ENCODE assay signal across 8 cellular contexts in genomic region chr12:132444957-132445883, GRCh38. TPM values are rescaled to one million over a fixed set of nuclear protein-coding genes. Genes with fewer than 3 reads are reported as not detected.
DNase-seq lines count a peak whose midpoint lies in the region; ATAC-seq, FAIRE-seq and TF ChIP-seq lines count a peak whose summit lies in the region.

No MANE protein-coding gene starts in this region.

- peak; percentile 71 for FAIRE-seq in GM12878 (lab: Jason Lieb, UNC)

- peak overlapping the region; percentile 28; the same call in 1 of the 2 replicates for H3K9ac ChIP-seq in GM12878 (ENCODE audit: control insufficient read depth, insufficient read depth, low read length)

- TF ChIP-seq EP300 in GM12878 (IDR thresholded peaks at IDR 0.05; ENCODE audit: borderline replicate concordance in 1 of 2, control insufficient read depth in 1 of 2, low read depth in 2 of 2, low read length in 2 of 2), result no peak

- no peak overlapping the region for H3K4me2 ChIP-seq in GM12878 (ENCODE audit: control insufficient read depth, insufficient read depth)

- RAD21 ChIA-PET in GM12878 (lab: Charles Lee; ENCODE audit: unreplicated experiment), result no interaction called here

- no peak for TF ChIP-seq CTCF in GM12864 (IDR thresholded peaks at IDR 0.05; ENCODE audit: low read depth, low read length, missing control alignments)
- TF ChIP-seq CTCF in GM12878 (IDR thresholded peaks at IDR 0.05 in 2 of 3, conservative IDR thresholded peaks at IDR 0.05 in 1 of 3; ENCODE audit: control insufficient read depth in 2 of 3, extremely low read depth in 1 of 3, insufficient read depth in 1 of 3, low read depth in 3 of 3, low read length in 3 of 3), result no peak

- peak; percentile 59 for ATAC-seq in HG02981 (IDR thresholded peaks at IDR 0.05; ENCODE audit: unreplicated experiment)
- peak; percentile 72 for ATAC-seq in GM12878

- SMC1A ChIA-PET in GM12878 (lab: Charles Lee; ENCODE audit: uncharacterized antibody, unreplicated experiment), result no interaction called here

- DNase-seq in GM12864 (ENCODE audit: low read depth) (peak; percentile 61), T-helper 2 cell (peak; percentile 38 to 96 (median 69)), GM12878 (ENCODE audit: low read depth, low spot score) (no peak), cortex of kidney (lab: John Stamatoyannopoulos, UW) (no peak), glomerular visceral epithelial cell (ENCODE audit: extremely low spot score) (no peak)
- DNase-seq in stimulated activated CD8-positive, alpha-beta memory T cell treated with anti-CD3 and anti-CD28 coated beads, Interleukin-7, amount 100 ng/mL, for 24 hours (ENCODE audit: low read depth), result peak; percentile 50

- no peaks in the 10 kb centered on the region for H4K20me1 ChIP-seq in GM12878 (ENCODE audit: control insufficient read depth, insufficient read depth)

- H3K9me3 ChIP-seq in GM12878 (replicated peaks; ENCODE audit: control insufficient read depth, insufficient read depth, low read length) (no peaks in the 10 kb centered on the region), mesodermal cell (ENCODE audit: control insufficient read depth, low read length) (no peaks in the 10 kb centered on the region)

- H3K27ac ChIP-seq in GM12878 (ENCODE audit: control insufficient read depth, insufficient read depth), result no peak overlapping the region; the same call in 1 of the 2 replicates
- no peak overlapping the region for H3K27ac ChIP-seq in mesodermal cell (ENCODE audit: low read depth, low read length, severe bottlenecking)

- H3K4me1 ChIP-seq in GM12878 (ENCODE audit: control insufficient read depth, insufficient read depth, low read length), result peaks cover 8% of the 10 kb centered on the region
- H3K4me1 ChIP-seq in mesodermal cell (ENCODE audit: control insufficient read depth, insufficient read depth, low read length, poor library complexity, severe bottlenecking), result no peaks in the 10 kb centered on the region

- POLR2A ChIA-PET in GM12878 (lab: Charles Lee), result no interaction called here

- intact Hi-C loops in GM12878 (cut with micrococcal nuclease; ENCODE audit: unreplicated experiment), result no loop called here

- TF ChIP-seq POLR2A in GM12878 (IDR thresholded peaks at IDR 0.05; ENCODE audit: low read depth, low read length), result peak; percentile 75

- no peak overlapping the region; the same call in 1 of the 2 replicates for H3K4me3 ChIP-seq in GM12864 (ENCODE audit: low read depth, low read length)
- H3K4me3 ChIP-seq in GM12878, result no peak overlapping the region
- H3K4me3 ChIP-seq in mesodermal cell (ENCODE audit: extremely low read depth, insufficient read depth, low read length, poor library complexity, severe bottlenecking), result peak overlapping the region; percentile 11

- no peak for TF ChIP-seq RAD21 in GM12878 (IDR thresholded peaks at IDR 0.05; ENCODE audit: insufficient read depth, low read depth, low read length)

- WGBS in GM12878 (ENCODE audit: insufficient coverage, insufficient replicate concordance, low lambda C conversion rate, missing lambda C conversion rate), result 54% methylated on average over 32 of the region's 37 CpGs
- 49 to 70% methylated on average over 22 to 28 of the region's 37 CpGs for WGBS in mesodermal cell (ENCODE audit: insufficient coverage in 2 of 2), 2 experiments

- BruUV-seq in GM12878 (replicated peaks; lab: Mats Ljungman, UMichigan), result no TSS peak

- H2AFZ ChIP-seq in GM12878 (ENCODE audit: control insufficient read depth, low read depth, low read length), result peak overlapping the region; percentile 61

- H3K27me3 ChIP-seq in GM12878 (replicated peaks in 1 of 2; ENCODE audit: control insufficient read depth in 2 of 2, insufficient read depth in 2 of 2, low read length in 1 of 2), result no peaks in the 10 kb centered on the region

- no peaks in the 10 kb centered on the region for H3K79me2 ChIP-seq in GM12878 (ENCODE audit: control insufficient read depth, insufficient read depth, low read length)

- H3K36me3 ChIP-seq in GM12878 (ENCODE audit: control insufficient read depth in 2 of 2, insufficient read depth in 2 of 2, low read length in 1 of 2), result no peaks in the 10 kb centered on the region
- no peaks in the 10 kb centered on the region for H3K36me3 ChIP-seq in mesodermal cell (ENCODE audit: control insufficient read depth, insufficient read depth, low read length)

- CTCF ChIA-PET in GM12878 (lab: Yijun Ruan, JAX), result no interaction called here

- in situ Hi-C loops in GM12878 (cut with MboI), result no loop called here

TF ChIP-seq in GM12878, 131 proteins besides CTCF, POLR2A, EP300 and RAD21:
- no peak for TF ChIP-seq FOS (IDR thresholded peaks at IDR 0.05; ENCODE audit: borderline replicate concordance, extremely low read depth, insufficient read length)
- no peak for TF ChIP-seq FOXK2 (IDR thresholded peaks at IDR 0.05)
- TF ChIP-seq RUNX3 (IDR thresholded peaks at IDR 0.05; ENCODE audit: low read length), result peak; percentile 62
- TF ChIP-seq POLR2AphosphoS5 (IDR thresholded peaks at IDR 0.05; ENCODE audit: low read length), result 0 out of 2 replicates have a peak, but pooled peaks have one; percentile 28
- TF ChIP-seq SIN3A (IDR thresholded peaks at IDR 0.05; ENCODE audit: low read depth, low read length), result no peak
- peak; percentile 42; the same call in 1 of the 2 replicates for TF ChIP-seq GABPA (IDR thresholded peaks at IDR 0.05; ENCODE audit: low read depth)
- TF ChIP-seq SPI1 (IDR thresholded peaks at IDR 0.05; ENCODE audit: borderline replicate concordance, insufficient read depth, low read depth, low read length), result peak; percentile 25; the same call in 1 of the 2 replicates
- no peak for TF ChIP-seq MAX (IDR thresholded peaks at IDR 0.05; ENCODE audit: low read depth, low read length)
- no peak for TF ChIP-seq YBX1 (IDR thresholded peaks at IDR 0.05)
- TF ChIP-seq MXI1 (IDR thresholded peaks at IDR 0.05; ENCODE audit: low read depth, low read length), result no peak
- no peak for TF ChIP-seq RBBP5 (conservative IDR thresholded peaks at IDR 0.05)
- no peak for TF ChIP-seq RFX5 (IDR thresholded peaks at IDR 0.05; ENCODE audit: low read depth, low read length)

RNA-seq across cellular contexts. Expression of gene FBRSL1, which starts 44.7 kb away (rescaled TPM):
- total RNA-seq in GM12878 (2013; cell fraction: nucleolus; rRNA removed), result 30.6 and 38.6 TPM in 2 replicates
- total RNA-seq in GM12878 (2014; rRNA removed) (4.5 and 6.3 TPM in 2 replicates), GM12878 (2014; rRNA removed; fragmentation: Illumina TruSeq; extraction: Trizol) (2.0 and 6.7 TPM in 2 replicates), GM12878 (2021) (53.4 and 55.1 TPM in 2 replicates)
- polyA plus RNA-seq in GM12878 (2011; ENCODE audit: low read depth), result 34.4 TPM
- polyA plus RNA-seq in GM12878 (2011; rRNA removed) (0.40 and 0.81 TPM in 2 replicates), GM12878 (2014; fragmentation: Illumina TruSeq; extraction: Trizol) (1.1 and 12.3 TPM in 2 replicates), GM12878 (2014; fragmentation: Nextera tagmentation; extraction: Ambion mirVana) (under 1 TPM; 0.19 to 0.58 TPM), GM12878 (2014; rRNA removed) (19.9 and 29.3 TPM in 2 replicates), GM12878 (2016; fragmentation: Nextera tagmentation; extraction: Ambion mirVana) (1 to 10 TPM; 1.4 to 1.9 TPM)
- 2.6 and 7.9 TPM in 2 replicates for polyA plus RNA-seq in GM12878 (2011; cell fraction: cytosol; rRNA removed)
- polyA plus RNA-seq in GM12878 (2011; cell fraction: nucleus; rRNA removed), result 17.0 and 38.4 TPM in 2 replicates
- polyA plus RNA-seq in GM12878 (2012), result 21.0 and 21.8 TPM in 2 replicates
- polyA minus RNA-seq in GM12878 (2011; rRNA and poly(A)+ RNA removed), result 0.59 and 2.1 TPM in 2 replicates
- 7.5 and 13.1 TPM in 2 replicates for polyA minus RNA-seq in GM12878 (2011; cell fraction: cytosol; rRNA and poly(A)+ RNA removed)
- 2.8 and 6.9 TPM in 2 replicates for polyA minus RNA-seq in GM12878 (2011; cell fraction: nucleus; rRNA and poly(A)+ RNA removed)
- polyA plus RNA-seq in mesodermal cell (2013, experiment 1 of 2), result 32.1 TPM
- 25.4 TPM for polyA plus RNA-seq in mesodermal cell (2013, experiment 2 of 2)

Comparison
In these comparisons a context has a peak if more than half of its experiments do, and no peak if none do; other contexts are left out.
1. DNase-seq: peak in GM12864 (single experiment), T-helper 2 cell (5 of 5) and stimulated activated CD8-positive, alpha-beta memory T cell treated with anti-CD3 and anti-CD28 coated beads, Interleukin-7, amount 100 ng/mL, for 24 hours (single experiment); none in GM12878 (single experiment), cortex of kidney (single experiment) and glomerular visceral epithelial cell (single experiment).